ENCODE assay signal across 1 cellular context in genomic region chr11:9363954-9364912, GRCh38.
TF ChIP-seq lines count a peak whose summit lies in the region.

No MANE protein-coding gene starts in this region.

TF ChIP-seq in H1, 55 proteins besides CTCF, POLR2A, EP300 and RAD21:
- TF ChIP-seq KDM4A (IDR thresholded peaks at IDR 0.05; ENCODE audit: low read depth, low read length, severe bottlenecking) (peak; percentile 93), NRF1 (IDR thresholded peaks at IDR 0.05; ENCODE audit: low read depth, low read length) (no peak), HDAC6 (IDR thresholded peaks at IDR 0.05; ENCODE audit: low read depth, low read length) (no peak), SRF (IDR thresholded peaks at IDR 0.05; ENCODE audit: low read depth, low read length) (peak; percentile 61), JUND (IDR thresholded peaks at IDR 0.05; ENCODE audit: low read length) (peak; percentile 88), CBX8 (IDR thresholded peaks at IDR 0.05; ENCODE audit: borderline replicate concordance, low read depth, low read length) (no peak), CTBP2 (IDR thresholded peaks at IDR 0.05; ENCODE audit: borderline replicate concordance, insufficient read depth, insufficient read length, low read length) (no peak), SIX5 (IDR thresholded peaks at IDR 0.05; ENCODE audit: low read depth, low read length) (no peak), PHF8 (conservative IDR thresholded peaks at IDR 0.05; ENCODE audit: low read depth, low read length) (peak; percentile 63), POLR2AphosphoS5 (IDR thresholded peaks at IDR 0.05; ENCODE audit: low read depth, low read length) (peak; percentile 73; the same call in 1 of the 2 replicates), BCL11A (IDR thresholded peaks at IDR 0.05; ENCODE audit: low read depth in 2 of 2, low read length in 2 of 2) (no peak), CHD1 (IDR thresholded peaks at IDR 0.05; ENCODE audit: low read depth, low read length) (no peak), TBP (IDR thresholded peaks at IDR 0.05; ENCODE audit: low read depth, low read length) (peak; percentile 71; the same call in 1 of the 2 replicates), EZH2 (IDR thresholded peaks at IDR 0.05; ENCODE audit: low read depth, low read length, severe bottlenecking) (no peak), KDM1A (IDR thresholded peaks at IDR 0.05; ENCODE audit: borderline replicate concordance, low read length) (no peak), FOSL1 (IDR thresholded peaks at IDR 0.05; ENCODE audit: insufficient read depth, low read depth, low read length) (no peak), RNF2 (IDR thresholded peaks at IDR 0.05; ENCODE audit: borderline replicate concordance, low read depth, low read length, missing control alignments, poor library complexity, severe bottlenecking) (no peak), TCF12 (IDR thresholded peaks at IDR 0.05; ENCODE audit: low read depth, low read length) (no peak), GTF2F1 (IDR thresholded peaks at IDR 0.05; ENCODE audit: borderline replicate concordance, low read depth, low read length) (peak; percentile 34; the same call in 1 of the 2 replicates), TEAD4 (IDR thresholded peaks at IDR 0.05; ENCODE audit: low read depth, low read length) (peak; percentile 92), CBX5 (IDR thresholded peaks at IDR 0.05; ENCODE audit: low read depth, low read length) (no peak), SUZ12 (IDR thresholded peaks at IDR 0.05; ENCODE audit: low read length) (no peak), RXRA (IDR thresholded peaks at IDR 0.05; ENCODE audit: insufficient read depth, low read depth, low read length) (no peak), ZNF274 (IDR thresholded peaks at IDR 0.05; ENCODE audit: borderline replicate concordance, extremely low read depth, low read length) (no peak), HDAC2 (IDR thresholded peaks at IDR 0.05; ENCODE audit: borderline replicate concordance in 1 of 2, low read depth in 2 of 2, low read length in 2 of 2) (no peak), BACH1 (IDR thresholded peaks at IDR 0.05; ENCODE audit: low read length) (peak; percentile 100), CEBPB (IDR thresholded peaks at IDR 0.05; ENCODE audit: low read depth, low read length) (no peak), ASH2L (IDR thresholded peaks at IDR 0.05; ENCODE audit: low read length) (peak; percentile 95), TAF7 (optimal IDR thresholded peaks at IDR 0.05; ENCODE audit: borderline replicate concordance, low read depth, low read length) (peak; percentile 56), CREB1 (IDR thresholded peaks at IDR 0.05) (peak; percentile 98), EGR1 (IDR thresholded peaks at IDR 0.05; ENCODE audit: borderline replicate concordance, low read depth, low read length) (no peak), E2F6 (IDR thresholded peaks at IDR 0.05) (no peak; the same call in 1 of the 2 replicates), SP2 (IDR thresholded peaks at IDR 0.05; ENCODE audit: low read length) (no peak), MAFK (IDR thresholded peaks at IDR 0.05; ENCODE audit: low read depth, low read length) (peak; percentile 98), SP4 (IDR thresholded peaks at IDR 0.05; ENCODE audit: low read length) (no peak; the same call in 1 of the 2 replicates), YY1 (IDR thresholded peaks at IDR 0.05; ENCODE audit: low read depth, low read length) (no peak), SIN3A (conservative IDR thresholded peaks at IDR 0.05 in 1 of 2, IDR thresholded peaks at IDR 0.05 in 1 of 2; ENCODE audit: low read depth in 1 of 2, low read length in 2 of 2) (peak in 1 of 2 experiments; percentile 18; a peak in 1 of 4 replicates), SP1 (IDR thresholded peaks at IDR 0.05; ENCODE audit: low read depth, low read length) (no peak), TAF1 (IDR thresholded peaks at IDR 0.05; ENCODE audit: low read depth, low read length) (peak; percentile 90), RBBP5 (IDR thresholded peaks at IDR 0.05; ENCODE audit: borderline replicate concordance, low read depth, low read length) (peak; percentile 78), NANOG (IDR thresholded peaks at IDR 0.05; ENCODE audit: insufficient read depth, low read depth, low read length, poor library complexity, severe bottlenecking) (no peak), SAP30 (IDR thresholded peaks at IDR 0.05; ENCODE audit: insufficient read depth, insufficient replicate concordance, low read length) (no peak), GABPA (IDR thresholded peaks at IDR 0.05; ENCODE audit: borderline replicate concordance, insufficient read depth, low read length) (no peak), BRCA1 (IDR thresholded peaks at IDR 0.05; ENCODE audit: low read depth, low read length) (0 out of 2 replicates have a peak, but pooled peaks have one; percentile 12), KDM5A (IDR thresholded peaks at IDR 0.05; ENCODE audit: low read length) (no peak), RFX5 (IDR thresholded peaks at IDR 0.05; ENCODE audit: borderline replicate concordance, low read depth, low read length) (no peak), POU5F1 (IDR thresholded peaks at IDR 0.05; ENCODE audit: low read depth, low read length) (no peak), SIRT6 (IDR thresholded peaks at IDR 0.05; ENCODE audit: low read length) (no peak), JUN (IDR thresholded peaks at IDR 0.05; ENCODE audit: low read depth, low read length) (no peak), CHD2 (IDR thresholded peaks at IDR 0.05; ENCODE audit: low read length) (no peak)
- TF ChIP-seq, protein P1, sequence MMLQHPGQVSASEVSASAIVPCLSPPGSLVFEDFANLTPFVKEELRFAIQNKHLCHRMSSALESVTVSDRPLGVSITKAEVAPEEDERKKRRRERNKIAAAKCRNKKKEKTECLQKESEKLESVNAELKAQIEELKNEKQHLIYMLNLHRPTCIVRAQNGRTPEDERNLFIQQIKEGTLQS (IDR thresholded peaks at IDR 0.05; ENCODE audit: insufficient read depth, low read depth, low read length) = peak; percentile 63; the same call in 1 of the 2 replicates
- TF ChIP-seq, protein P2, sequence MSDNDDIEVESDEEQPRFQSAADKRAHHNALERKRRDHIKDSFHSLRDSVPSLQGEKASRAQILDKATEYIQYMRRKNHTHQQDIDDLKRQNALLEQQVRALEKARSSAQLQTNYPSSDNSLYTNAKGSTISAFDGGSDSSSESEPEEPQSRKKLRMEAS (IDR thresholded peaks at IDR 0.05) = peak; percentile 60
- TF ChIP-seq, protein P3, sequence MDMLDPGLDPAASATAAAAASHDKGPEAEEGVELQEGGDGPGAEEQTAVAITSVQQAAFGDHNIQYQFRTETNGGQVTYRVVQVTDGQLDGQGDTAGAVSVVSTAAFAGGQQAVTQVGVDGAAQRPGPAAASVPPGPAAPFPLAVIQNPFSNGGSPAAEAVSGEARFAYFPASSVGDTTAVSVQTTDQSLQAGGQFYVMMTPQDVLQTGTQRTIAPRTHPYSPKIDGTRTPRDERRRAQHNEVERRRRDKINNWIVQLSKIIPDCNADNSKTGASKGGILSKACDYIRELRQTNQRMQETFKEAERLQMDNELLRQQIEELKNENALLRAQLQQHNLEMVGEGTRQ (IDR thresholded peaks at IDR 0.05; ENCODE audit: low read length) = no peak
- TF ChIP-seq, protein P4, sequence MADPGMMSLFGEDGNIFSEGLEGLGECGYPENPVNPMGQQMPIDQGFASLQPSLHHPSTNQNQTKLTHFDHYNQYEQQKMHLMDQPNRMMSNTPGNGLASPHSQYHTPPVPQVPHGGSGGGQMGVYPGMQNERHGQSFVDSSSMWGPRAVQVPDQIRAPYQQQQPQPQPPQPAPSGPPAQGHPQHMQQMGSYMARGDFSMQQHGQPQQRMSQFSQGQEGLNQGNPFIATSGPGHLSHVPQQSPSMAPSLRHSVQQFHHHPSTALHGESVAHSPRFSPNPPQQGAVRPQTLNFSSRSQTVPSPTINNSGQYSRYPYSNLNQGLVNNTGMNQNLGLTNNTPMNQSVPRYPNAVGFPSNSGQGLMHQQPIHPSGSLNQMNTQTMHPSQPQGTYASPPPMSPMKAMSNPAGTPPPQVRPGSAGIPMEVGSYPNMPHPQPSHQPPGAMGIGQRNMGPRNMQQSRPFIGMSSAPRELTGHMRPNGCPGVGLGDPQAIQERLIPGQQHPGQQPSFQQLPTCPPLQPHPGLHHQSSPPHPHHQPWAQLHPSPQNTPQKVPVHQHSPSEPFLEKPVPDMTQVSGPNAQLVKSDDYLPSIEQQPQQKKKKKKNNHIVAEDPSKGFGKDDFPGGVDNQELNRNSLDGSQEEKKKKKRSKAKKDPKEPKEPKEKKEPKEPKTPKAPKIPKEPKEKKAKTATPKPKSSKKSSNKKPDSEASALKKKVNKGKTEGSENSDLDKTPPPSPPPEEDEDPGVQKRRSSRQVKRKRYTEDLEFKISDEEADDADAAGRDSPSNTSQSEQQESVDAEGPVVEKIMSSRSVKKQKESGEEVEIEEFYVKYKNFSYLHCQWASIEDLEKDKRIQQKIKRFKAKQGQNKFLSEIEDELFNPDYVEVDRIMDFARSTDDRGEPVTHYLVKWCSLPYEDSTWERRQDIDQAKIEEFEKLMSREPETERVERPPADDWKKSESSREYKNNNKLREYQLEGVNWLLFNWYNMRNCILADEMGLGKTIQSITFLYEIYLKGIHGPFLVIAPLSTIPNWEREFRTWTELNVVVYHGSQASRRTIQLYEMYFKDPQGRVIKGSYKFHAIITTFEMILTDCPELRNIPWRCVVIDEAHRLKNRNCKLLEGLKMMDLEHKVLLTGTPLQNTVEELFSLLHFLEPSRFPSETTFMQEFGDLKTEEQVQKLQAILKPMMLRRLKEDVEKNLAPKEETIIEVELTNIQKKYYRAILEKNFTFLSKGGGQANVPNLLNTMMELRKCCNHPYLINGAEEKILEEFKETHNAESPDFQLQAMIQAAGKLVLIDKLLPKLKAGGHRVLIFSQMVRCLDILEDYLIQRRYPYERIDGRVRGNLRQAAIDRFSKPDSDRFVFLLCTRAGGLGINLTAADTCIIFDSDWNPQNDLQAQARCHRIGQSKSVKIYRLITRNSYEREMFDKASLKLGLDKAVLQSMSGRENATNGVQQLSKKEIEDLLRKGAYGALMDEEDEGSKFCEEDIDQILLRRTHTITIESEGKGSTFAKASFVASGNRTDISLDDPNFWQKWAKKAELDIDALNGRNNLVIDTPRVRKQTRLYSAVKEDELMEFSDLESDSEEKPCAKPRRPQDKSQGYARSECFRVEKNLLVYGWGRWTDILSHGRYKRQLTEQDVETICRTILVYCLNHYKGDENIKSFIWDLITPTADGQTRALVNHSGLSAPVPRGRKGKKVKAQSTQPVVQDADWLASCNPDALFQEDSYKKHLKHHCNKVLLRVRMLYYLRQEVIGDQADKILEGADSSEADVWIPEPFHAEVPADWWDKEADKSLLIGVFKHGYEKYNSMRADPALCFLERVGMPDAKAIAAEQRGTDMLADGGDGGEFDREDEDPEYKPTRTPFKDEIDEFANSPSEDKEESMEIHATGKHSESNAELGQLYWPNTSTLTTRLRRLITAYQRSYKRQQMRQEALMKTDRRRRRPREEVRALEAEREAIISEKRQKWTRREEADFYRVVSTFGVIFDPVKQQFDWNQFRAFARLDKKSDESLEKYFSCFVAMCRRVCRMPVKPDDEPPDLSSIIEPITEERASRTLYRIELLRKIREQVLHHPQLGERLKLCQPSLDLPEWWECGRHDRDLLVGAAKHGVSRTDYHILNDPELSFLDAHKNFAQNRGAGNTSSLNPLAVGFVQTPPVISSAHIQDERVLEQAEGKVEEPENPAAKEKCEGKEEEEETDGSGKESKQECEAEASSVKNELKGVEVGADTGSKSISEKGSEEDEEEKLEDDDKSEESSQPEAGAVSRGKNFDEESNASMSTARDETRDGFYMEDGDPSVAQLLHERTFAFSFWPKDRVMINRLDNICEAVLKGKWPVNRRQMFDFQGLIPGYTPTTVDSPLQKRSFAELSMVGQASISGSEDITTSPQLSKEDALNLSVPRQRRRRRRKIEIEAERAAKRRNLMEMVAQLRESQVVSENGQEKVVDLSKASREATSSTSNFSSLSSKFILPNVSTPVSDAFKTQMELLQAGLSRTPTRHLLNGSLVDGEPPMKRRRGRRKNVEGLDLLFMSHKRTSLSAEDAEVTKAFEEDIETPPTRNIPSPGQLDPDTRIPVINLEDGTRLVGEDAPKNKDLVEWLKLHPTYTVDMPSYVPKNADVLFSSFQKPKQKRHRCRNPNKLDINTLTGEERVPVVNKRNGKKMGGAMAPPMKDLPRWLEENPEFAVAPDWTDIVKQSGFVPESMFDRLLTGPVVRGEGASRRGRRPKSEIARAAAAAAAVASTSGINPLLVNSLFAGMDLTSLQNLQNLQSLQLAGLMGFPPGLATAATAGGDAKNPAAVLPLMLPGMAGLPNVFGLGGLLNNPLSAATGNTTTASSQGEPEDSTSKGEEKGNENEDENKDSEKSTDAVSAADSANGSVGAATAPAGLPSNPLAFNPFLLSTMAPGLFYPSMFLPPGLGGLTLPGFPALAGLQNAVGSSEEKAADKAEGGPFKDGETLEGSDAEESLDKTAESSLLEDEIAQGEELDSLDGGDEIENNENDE (IDR thresholded peaks at IDR 0.05; ENCODE audit: insufficient replicate concordance, low read length) = no peak
- TF ChIP-seq, protein P5, sequence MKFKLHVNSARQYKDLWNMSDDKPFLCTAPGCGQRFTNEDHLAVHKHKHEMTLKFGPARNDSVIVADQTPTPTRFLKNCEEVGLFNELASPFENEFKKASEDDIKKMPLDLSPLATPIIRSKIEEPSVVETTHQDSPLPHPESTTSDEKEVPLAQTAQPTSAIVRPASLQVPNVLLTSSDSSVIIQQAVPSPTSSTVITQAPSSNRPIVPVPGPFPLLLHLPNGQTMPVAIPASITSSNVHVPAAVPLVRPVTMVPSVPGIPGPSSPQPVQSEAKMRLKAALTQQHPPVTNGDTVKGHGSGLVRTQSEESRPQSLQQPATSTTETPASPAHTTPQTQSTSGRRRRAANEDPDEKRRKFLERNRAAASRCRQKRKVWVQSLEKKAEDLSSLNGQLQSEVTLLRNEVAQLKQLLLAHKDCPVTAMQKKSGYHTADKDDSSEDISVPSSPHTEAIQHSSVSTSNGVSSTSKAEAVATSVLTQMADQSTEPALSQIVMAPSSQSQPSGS (IDR thresholded peaks at IDR 0.05; ENCODE audit: low read length) = no peak
